26 cellular contexts compared by ENCODE assay signal in the genomic region with DNA sequence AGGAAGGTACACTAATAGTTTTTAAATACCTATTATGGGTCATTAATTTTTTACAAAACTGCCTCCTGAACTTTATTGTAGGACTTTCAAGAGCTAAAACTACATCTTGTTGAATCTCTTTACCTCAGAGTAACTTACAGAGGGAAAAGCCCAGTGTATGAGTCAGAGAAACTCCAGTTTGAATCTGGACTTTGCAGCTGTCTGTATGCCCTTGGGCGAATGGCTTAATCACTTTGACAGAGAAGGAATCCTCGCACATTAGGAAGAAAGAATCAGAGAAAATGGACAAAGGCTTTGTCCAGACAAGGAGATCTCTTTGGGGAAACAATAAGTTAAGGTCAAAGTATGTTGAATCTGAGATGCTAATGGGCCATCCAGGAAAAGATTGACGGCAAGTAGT.
DNase-seq lines count a peak whose midpoint lies in the region; ATAC-seq, FAIRE-seq and TF ChIP-seq lines count a peak whose summit lies in the region.
"Had no signal": no experiment of that assay in that cellular context is flagged by ENCODE, and none has a peak within 500 bp of the region (broad histone marks: within the 10 kb centered on the region; RNA-seq: fewer than 3 reads in every experiment).

No MANE protein-coding gene starts in this region.

- TF ChIP-seq CTCF in IMR-90 (conservative IDR thresholded peaks at IDR 0.05; ENCODE audit: low read depth, low read length): no peak
- no peak for TF ChIP-seq CTCF in foreskin keratinocyte (conservative IDR thresholded peaks at IDR 0.05)
- TF ChIP-seq CTCF in smooth muscle cell (IDR thresholded peaks at IDR 0.05; ENCODE audit: borderline replicate concordance, insufficient read depth, poor library complexity, severe bottlenecking): no peak

- DNase-seq in IMR-90: peak; percentile 49
- DNase-seq in astrocyte of the hippocampus (ENCODE audit: low read depth, low spot score): peak; percentile 10
- peak; percentile 61 to 86 for DNase-seq in foreskin keratinocyte
- no peak for DNase-seq in smooth muscle cell (lab: John Stamatoyannopoulos, UW; ENCODE audit: unreplicated experiment)
- DNase-seq in NK-92 (lab: John Stamatoyannopoulos, UW; ENCODE audit: unreplicated experiment): no peak
- DNase-seq in small intestine: no peak
- no peak for DNase-seq in GM03348 (ENCODE audit: low spot score)
- DNase-seq: activated naive CD4-positive, alpha-beta T cell treated with Interleukin-2 at 50 U/mL for 16 hours; activated T-cell treated with anti-CD3 and anti-CD28 coated beads, Interleukin-2, amount 50 U/mL, for 4 hours; amniotic stem cell; caudate nucleus; CD4-positive, alpha-beta T cell; dermis blood vessel endothelial cell; GDM1; H7; immature natural killer cell; Karpas-422; left ventricle myocardium superior; NCI-H1048; NCI-H1694 treated with DMSO at 0.1 percent for 48 hours; NCI-H526 treated with DMSO at 0.1 percent for 48 hours; nephron progenitor cell; SK-N-SH; stimulated activated CD8-positive, alpha-beta memory T cell treated with anti-CD3 and anti-CD28 coated beads, Interleukin-4, amount 100 ng/mL, for 48 hours; T-helper 17 cell had no signal

- H2BK15ac ChIP-seq in IMR-90 (ENCODE audit: low read depth, low read length): no peak overlapping the region

- H3K27me3 ChIP-seq in IMR-90 (ENCODE audit: control insufficient read depth, insufficient read depth, low read length) (no peaks in the 10 kb centered on the region), foreskin keratinocyte (no peaks in the 10 kb centered on the region), smooth muscle cell (ENCODE audit: low read depth) (no peaks in the 10 kb centered on the region), small intestine (ENCODE audit: control insufficient read depth in 2 of 2, insufficient read depth in 2 of 2, low read length in 2 of 2) (no peaks in the 10 kb centered on the region)

- H3K9me3 ChIP-seq in IMR-90 (ENCODE audit: control insufficient read depth, insufficient read depth, low read length) (no peaks in the 10 kb centered on the region), smooth muscle cell (replicated peaks; ENCODE audit: low read depth) (no peaks in the 10 kb centered on the region), small intestine (ENCODE audit: control insufficient read depth, low read depth) (no peaks in the 10 kb centered on the region)
- H3K9me3 ChIP-seq: SK-N-SH had no signal

- no peak overlapping the region for H4K91ac ChIP-seq in IMR-90 (ENCODE audit: insufficient read depth, low read depth, low read length)

- peaks cover 11% of the 10 kb centered on the region for H3F3A ChIP-seq in smooth muscle cell (ENCODE audit: low read depth)

- H2AFZ ChIP-seq in IMR-90 (replicated peaks; ENCODE audit: low read length, poor library complexity) (no peak overlapping the region), smooth muscle cell (ENCODE audit: low read depth) (no peak overlapping the region)

- H3K79me1 ChIP-seq in IMR-90 (ENCODE audit: low read depth in 1 of 2, low read length in 2 of 2): no peaks in the 10 kb centered on the region

- H2AK5ac ChIP-seq in IMR-90 (ENCODE audit: low read depth, low read length): no peak overlapping the region

- TF ChIP-seq POLR2A in IMR-90 (IDR thresholded peaks at IDR 0.05; ENCODE audit: low read depth, low read length): no peak

- no peak overlapping the region for H3K4me2 ChIP-seq in IMR-90 (ENCODE audit: low read depth, low read length)
- H3K4me2 ChIP-seq in smooth muscle cell: peak overlapping the region; percentile 47
- H3K4me2 ChIP-seq: SK-N-SH had no signal

- no peak for TF ChIP-seq RAD21 in IMR-90 (IDR thresholded peaks at IDR 0.05; ENCODE audit: low read length)

- no peak overlapping the region for H4K8ac ChIP-seq in IMR-90 (ENCODE audit: low read depth in 2 of 2, low read length in 2 of 2)

- POLR2A ChIA-PET in IMR-90 (lab: Charles Lee; ENCODE audit: unreplicated experiment): no interaction called here

- H3K14ac ChIP-seq in IMR-90 (replicated peaks; ENCODE audit: low read depth, low read length): no peak overlapping the region

- H3K18ac ChIP-seq in IMR-90 (ENCODE audit: low read depth, low read length): peak overlapping the region; percentile 70; the same call in 1 of the 2 replicates

- no peak for FAIRE-seq in small intestine (lab: Jason Lieb, UNC)

- H3K27ac ChIP-seq in IMR-90 (ENCODE audit: insufficient read depth, low read length): no peak overlapping the region
- no peak overlapping the region for H3K27ac ChIP-seq in foreskin keratinocyte
- peak overlapping the region; percentile 36 for H3K27ac ChIP-seq in smooth muscle cell (ENCODE audit: low read depth)
- no peak overlapping the region for H3K27ac ChIP-seq in small intestine (ENCODE audit: low read depth in 1 of 2, low read length in 1 of 2)

- H3K23ac ChIP-seq in IMR-90 (ENCODE audit: low read depth, low read length): no peak overlapping the region

- dilution Hi-C loops in IMR-90 (cut with HindIII; ENCODE audit: low sequenced_read_pairs, unreplicated experiment): no loop called here

- no peak overlapping the region for H2BK120ac ChIP-seq in IMR-90 (ENCODE audit: low read depth, low read length)

- H3K4me3 ChIP-seq in IMR-90 (ENCODE audit: insufficient read depth, low read depth, low read length) (no peak overlapping the region), smooth muscle cell (no peak overlapping the region), small intestine (ENCODE audit: low read depth in 1 of 2, low read length in 2 of 2) (no peak overlapping the region)

- H2BK5ac ChIP-seq in IMR-90 (ENCODE audit: low read depth, low read length, poor library complexity, severe bottlenecking): no peak overlapping the region

- H4K20me1 ChIP-seq in IMR-90 (ENCODE audit: insufficient read depth, low read length): no peaks in the 10 kb centered on the region
- H4K20me1 ChIP-seq in smooth muscle cell (ENCODE audit: low read depth): no peaks in the 10 kb centered on the region

- no peaks in the 10 kb centered on the region for H3K9me1 ChIP-seq in IMR-90 (ENCODE audit: insufficient read depth, low read length)

- H4K5ac ChIP-seq in IMR-90 (ENCODE audit: low read depth, low read length): no peak overlapping the region

- no peak overlapping the region for H3K4ac ChIP-seq in IMR-90 (ENCODE audit: low read depth, low read length)

- WGBS in IMR-90 (ENCODE audit: extremely low coverage in 2 of 2, insufficient read length in 1 of 2), 2 experiments: no CpG with 5 or more reads among the region's 3 CpGs
- 36% methylated on average over 3 of the region's 3 CpGs for WGBS in smooth muscle cell (ENCODE audit: low lambda C conversion rate)
- WGBS in small intestine, 3 donors: 63 to 78% (median 75%) methylated on average over 3 of the region's 3 CpGs

- no TSS peak for BruUV-seq in IMR-90 (replicated peaks; lab: Mats Ljungman, UMichigan)

- no peak overlapping the region for H3K56ac ChIP-seq in IMR-90 (ENCODE audit: extremely low read depth, insufficient read depth, low read length)

- no peak overlapping the region for H2BK20ac ChIP-seq in IMR-90 (ENCODE audit: low read depth, low read length)

- H3K4me1 ChIP-seq in IMR-90 (ENCODE audit: control insufficient read depth, insufficient read depth, low read length) (peaks cover 3% of the 10 kb centered on the region; the same call in 1 of the 2 replicates), foreskin keratinocyte (peaks cover 3% of the 10 kb centered on the region), smooth muscle cell (ENCODE audit: low read depth) (no peaks in the 10 kb centered on the region), small intestine (ENCODE audit: control insufficient read depth in 2 of 2, insufficient read depth in 1 of 2, low read depth in 1 of 2, low read length in 1 of 2) (no peaks in the 10 kb centered on the region)

- H2AK9ac ChIP-seq in IMR-90 (replicated peaks; ENCODE audit: low read depth, low read length, poor library complexity): no peak overlapping the region

- ATAC-seq in IMR-90 (ENCODE audit: low read depth) (peak; percentile 48), foreskin keratinocyte (peak; percentile 98)
- ATAC-seq: activated T-cell treated with anti-CD3 and anti-CD28 coated beads, Interleukin-2, amount 50 U/mL, for 4 hours; left ventricle myocardium superior; sciatic nerve; T-helper 17 cell had no signal

- no peak overlapping the region for H3K9ac ChIP-seq in IMR-90 (ENCODE audit: low read depth, low read length)
- H3K9ac ChIP-seq in smooth muscle cell (ENCODE audit: low read depth): no peak overlapping the region
- H3K9ac ChIP-seq: SK-N-SH had no signal

- in situ Hi-C loops in IMR-90 (cut with MboI; ENCODE audit: low sequenced_read_pairs): no loop called here

- H3K79me2 ChIP-seq in smooth muscle cell (ENCODE audit: low read depth): no peaks in the 10 kb centered on the region

- CTCF ChIA-PET in IMR-90 (lab: Yijun Ruan, JAX): no interaction called here

- H3K36me3 ChIP-seq in IMR-90 (ENCODE audit: control insufficient read depth, insufficient read depth, low read length) (no peaks in the 10 kb centered on the region), smooth muscle cell (ENCODE audit: low read depth) (no peaks in the 10 kb centered on the region), small intestine (ENCODE audit: control insufficient read depth in 2 of 2, insufficient read depth in 2 of 2, low read length in 2 of 2) (no peaks in the 10 kb centered on the region)

- intact Hi-C loops in IMR-90 (cut with micrococcal nuclease): no loop called here

TF ChIP-seq in IMR-90, 13 proteins besides CTCF, POLR2A, EP300 and RAD21:
- TF ChIP-seq RFX5 (IDR thresholded peaks at IDR 0.05; ENCODE audit: low read depth, low read length): no peak
- no peak for TF ChIP-seq BHLHE40 (IDR thresholded peaks at IDR 0.05; ENCODE audit: low read depth, low read length)
- no peak for TF ChIP-seq SMC3 (IDR thresholded peaks at IDR 0.05; ENCODE audit: low read depth, low read length)
- no peak for TF ChIP-seq CHD1 (IDR thresholded peaks at IDR 0.05; ENCODE audit: low read depth, low read length)
- no peak for TF ChIP-seq MAFK (IDR thresholded peaks at IDR 0.05; ENCODE audit: low read depth, low read length)
- TF ChIP-seq MAZ (IDR thresholded peaks at IDR 0.05; ENCODE audit: borderline replicate concordance, low read depth, low read length): no peak
- TF ChIP-seq, protein P1, sequence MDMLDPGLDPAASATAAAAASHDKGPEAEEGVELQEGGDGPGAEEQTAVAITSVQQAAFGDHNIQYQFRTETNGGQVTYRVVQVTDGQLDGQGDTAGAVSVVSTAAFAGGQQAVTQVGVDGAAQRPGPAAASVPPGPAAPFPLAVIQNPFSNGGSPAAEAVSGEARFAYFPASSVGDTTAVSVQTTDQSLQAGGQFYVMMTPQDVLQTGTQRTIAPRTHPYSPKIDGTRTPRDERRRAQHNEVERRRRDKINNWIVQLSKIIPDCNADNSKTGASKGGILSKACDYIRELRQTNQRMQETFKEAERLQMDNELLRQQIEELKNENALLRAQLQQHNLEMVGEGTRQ (IDR thresholded peaks at IDR 0.05; ENCODE audit: low read depth, low read length): no peak
TF ChIP-seq in IMR-90: peak in this region for 0.

Comparison
In these comparisons a context has a peak if more than half of its experiments do, and no peak if none do; other contexts are left out.
1. DNase-seq: peak in IMR-90 (single experiment), astrocyte of the hippocampus (single experiment) and foreskin keratinocyte (2 of 2); none in smooth muscle cell (single experiment), NK-92 (single experiment), small intestine (single experiment) and GM03348 (single experiment).